Comparison of ENCODE assay signal across 27 cellular contexts in genomic region chr9:38322937-38323336, GRCh38.
"Had no signal": no experiment of that assay in that cellular context is flagged by ENCODE, and none has a peak within 500 bp of the region (broad histone marks: within the 10 kb centered on the region; RNA-seq: fewer than 3 reads in every experiment).

No MANE protein-coding gene starts in this region.

- FAIRE-seq: urothelium cell line had no signal

- DNase-seq: stimulated activated CD4-positive, alpha-beta T cell treated with anti-CD3 and anti-CD28 coated beads, Interleukin-2, amount 100 ng/mL, for 48 hours; stimulated activated CD4-positive, alpha-beta T cell treated with anti-CD3 and anti-CD28 coated beads, Interleukin-4, amount 100 ng/mL, for 1 hour; stimulated activated CD4-positive, alpha-beta T cell treated with anti-CD3 and anti-CD28 coated beads, Interleukin-4, amount 100 ng/mL, for 24 hours; stimulated activated CD4-positive, alpha-beta T cell treated with anti-CD3 and anti-CD28 coated beads, Interleukin-4, amount 100 ng/mL, for 4 hours; stimulated activated CD8-positive, alpha-beta memory T cell treated with anti-CD3 and anti-CD28 coated beads, Interleukin-4, amount 100 ng/mL, for 48 hours; stimulated activated naive B cell treated with anti-CD40 and anti-IgM and Interleukin-4, amounts not matched to agents 10 μg/mL and 1 μg/mL and 100 μg/mL, for 72 hours; stimulated activated naive CD4-positive, alpha-beta T cell; stimulated activated naive CD4-positive, alpha-beta T cell treated with Interleukin-2 at 50 U/mL for 16 hours; stimulated activated naive CD8-positive, alpha-beta T cell treated with anti-CD3 and anti-CD28 coated beads, Interleukin-15, amount 100 ng/mL, for 72 hours; stimulated activated naive CD8-positive, alpha-beta T cell treated with anti-CD3 and anti-CD28 coated beads, Interleukin-15, Interleukin-2, amounts not matched to agents 100 U/mL and 50 U/mL, for 24 hours; stomach; substantia nigra; testis; thyroid gland; tibial artery; transverse colon; trophoblast cell; upper lobe of left lung; upper lobe of right lung; uterus had no signal

- H3K36me3 ChIP-seq: stomach, suprapubic skin, thoracic aorta, thyroid gland, tibial artery, tibial nerve, transverse colon, upper lobe of left lung, upper lobe of right lung, uterus, vagina had no signal

- H3K9me3 ChIP-seq: stomach, suprapubic skin, testis, thoracic aorta, thyroid gland, tibial artery, tibial nerve, transverse colon, upper lobe of left lung, upper lobe of right lung, uterus, vagina had no signal

- H3K27ac ChIP-seq: stomach, suprapubic skin, testis, thoracic aorta, thyroid gland, tibial artery, tibial nerve, transverse colon, upper lobe of left lung, upper lobe of right lung, uterus, vagina had no signal

- H3K27me3 ChIP-seq: stomach, suprapubic skin, testis, thyroid gland, tibial artery, tibial nerve, transverse colon, upper lobe of left lung, upper lobe of right lung, uterus, vagina had no signal

- H3K4me3 ChIP-seq: stomach, suprapubic skin, testis, thoracic aorta, thyroid gland, tibial artery, tibial nerve, transverse colon, upper lobe of left lung, upper lobe of right lung, uterus, vagina had no signal

- H3K4me1 ChIP-seq: testis, uterus had no signal

- ATAC-seq: stimulated activated effector memory CD8-positive, alpha-beta T cell treated with anti-CD3 and anti-CD28 coated beads, Interleukin-12 subunit alpha, Interleukin-12 subunit beta, amount 100 ng/mL, for 72 hours; stimulated activated memory B cell treated with anti-CD40 and anti-IgM and Interleukin-4, amounts not matched to agents 10 μg/mL and 1 μg/mL and 100 μg/mL, for 72 hours; stimulated activated naive B cell treated with anti-CD40 and anti-IgM and Interleukin-4, amounts not matched to agents 10 μg/mL and 1 μg/mL and 100 μg/mL, for 72 hours; stimulated activated naive CD8-positive, alpha-beta T cell treated with anti-CD3 and anti-CD28 coated beads, Interleukin-15, amount 100 ng/mL, for 72 hours; stimulated activated naive CD8-positive, alpha-beta T cell treated with anti-CD3 and anti-CD28 coated beads, Interleukin-15, Interleukin-2, amounts not matched to agents 100 U/mL and 50 U/mL, for 24 hours; upper lobe of right lung had no signal
